1 cellular context compared by ENCODE assay signal in the genomic region with DNA sequence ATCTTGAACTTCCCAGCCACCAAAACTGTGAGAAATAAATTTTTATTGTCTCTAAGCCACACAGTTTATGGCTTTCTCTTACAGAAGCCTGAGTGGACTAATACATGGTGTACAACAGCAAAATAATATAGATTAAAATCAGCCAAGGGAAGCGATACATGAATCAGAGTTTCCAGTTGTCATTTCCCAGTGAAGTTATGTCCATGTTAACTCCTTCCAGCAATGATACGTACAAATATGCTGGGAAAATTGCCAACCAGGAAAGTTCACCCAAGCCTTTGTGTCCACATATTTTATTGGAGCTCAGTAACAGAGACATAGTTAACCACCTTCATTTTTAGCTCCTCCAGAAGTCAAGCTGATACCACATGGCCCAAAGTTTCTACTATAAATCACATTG.
TF ChIP-seq lines count a peak whose summit lies in the region.

No MANE protein-coding gene starts in this region.

TF ChIP-seq in IMR-90, 13 proteins besides CTCF, POLR2A, EP300 and RAD21 (continued from another document):
- TF ChIP-seq SMC3 (IDR thresholded peaks at IDR 0.05; ENCODE audit: low read depth, low read length): no peak
- no peak for TF ChIP-seq RCOR1 (IDR thresholded peaks at IDR 0.05; ENCODE audit: insufficient replicate concordance, low read length)
- TF ChIP-seq RFX5 (IDR thresholded peaks at IDR 0.05; ENCODE audit: low read depth, low read length): no peak
- no peak for TF ChIP-seq CEBPB (IDR thresholded peaks at IDR 0.05; ENCODE audit: low read depth, low read length)
- no peak for TF ChIP-seq ELK1 (IDR thresholded peaks at IDR 0.05; ENCODE audit: borderline replicate concordance, low read depth, low read length)
